In genomic region chr19:32691291-32691951, GRCh38 we compare ENCODE assay signal across 7 cellular contexts. TPM values are rescaled to one million over a fixed set of nuclear protein-coding genes. Genes with fewer than 3 reads are reported as not detected.
DNase-seq lines count a peak whose midpoint lies in the region; ATAC-seq, FAIRE-seq and TF ChIP-seq lines count a peak whose summit lies in the region.

Gene NUDT19 (plus strand): TSS chr19:32691821. CDS start chr19:32691961, 140 bp downstream.

- H3K4me1 ChIP-seq in sigmoid colon, result peaks cover 0 to 47% (median 41%) of the 10 kb centered on the region in 4 donors

- peak; percentile 83 for ATAC-seq in HG02885 (IDR thresholded peaks at IDR 0.05; ENCODE audit: poor library complexity, unreplicated experiment)

- H3K27me3 ChIP-seq in sigmoid colon, result no peaks in the 10 kb centered on the region

- DNase-seq in GM18507 (ENCODE audit: extremely low spot score, insufficient read length, low read depth), result peak; percentile 75
- peak; percentile 78 for DNase-seq in NCI-H1694 (lab: John Stamatoyannopoulos, UW)
- DNase-seq in T-helper 22 cell (ENCODE audit: low read depth), result peak; percentile 50
- no peak for DNase-seq in astrocyte of the cerebellum (ENCODE audit: low read depth)
- peak; percentile 66 to 83 for DNase-seq in hippocampal formation (lab: John Stamatoyannopoulos, UW)
- peak; percentile 88 for DNase-seq in sigmoid colon

- intact Hi-C loops in sigmoid colon (cut with DNase I), result no loop called here

- TF ChIP-seq CTCF in astrocyte of the cerebellum (IDR thresholded peaks at IDR 0.05; ENCODE audit: low read depth, low read length, missing control alignments), result no peak
- TF ChIP-seq CTCF in sigmoid colon (IDR thresholded peaks at IDR 0.05), result no peak

- peak; percentile 63 for FAIRE-seq in GM18507 (lab: Jason Lieb, UNC)

- H3K9me3 ChIP-seq in sigmoid colon, result no peaks in the 10 kb centered on the region

- peak; percentile 42 to 57 for TF ChIP-seq POLR2A in sigmoid colon (IDR thresholded peaks at IDR 0.05)

- 2 to 10% methylated on average over 32 of the region's 32 CpGs for WGBS in sigmoid colon, 2 donors

- H3K36me3 ChIP-seq in sigmoid colon, result no peaks in the 10 kb centered on the region

- peak within 1 kb of the TSS; percentile 55 for H3K4me3 ChIP-seq in astrocyte of the cerebellum (ENCODE audit: low read depth, low read length)
- peak within 1 kb of the TSS; percentile 55 to 72 (median 70) for H3K4me3 ChIP-seq in sigmoid colon

- in situ Hi-C loops in astrocyte of the cerebellum (cut with HindIII; ENCODE audit: low sequenced_read_pairs), result no loop called here

- no peak for TF ChIP-seq EP300 in sigmoid colon (IDR thresholded peaks at IDR 0.05)

- H3K27ac ChIP-seq in sigmoid colon, result peak within 1 kb of the TSS; percentile 80 to 87 (median 84)

RNA-seq across cellular contexts. Expression of gene NUDT19, which starts in this region (rescaled TPM):
- 1 to 10 TPM; 6.1 to 6.9 (median 6.7) TPM for total RNA-seq in sigmoid colon
- polyA plus RNA-seq in sigmoid colon, result 10 to 100 TPM in 1 of 3 donors, 1 to 10 TPM in 2; 6.6 to 10.7 (median 8.8) TPM
